ENCODE assay signal across 1 cellular context in the genomic region with DNA sequence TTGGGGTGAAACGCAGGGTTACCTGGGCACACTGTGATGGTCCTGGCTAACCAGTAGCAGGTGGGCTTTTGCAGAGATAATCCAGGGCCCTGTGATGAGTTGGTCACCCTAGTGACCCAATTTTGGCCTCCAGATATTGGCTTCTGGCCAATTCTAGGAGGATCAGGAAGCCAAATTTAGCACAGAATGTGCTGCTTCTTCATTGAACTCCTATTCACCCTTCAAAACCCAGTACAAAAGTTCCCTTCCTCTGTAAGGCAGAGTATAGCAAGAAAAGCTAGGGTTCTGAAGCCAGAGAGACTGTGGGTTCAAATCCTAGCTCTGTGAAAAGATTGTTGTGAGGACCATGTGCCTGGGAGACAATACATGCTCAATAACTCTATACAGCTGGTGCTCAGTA.
TF ChIP-seq lines count a peak whose summit lies in the region.

No MANE protein-coding gene starts in this region.

TF ChIP-seq in HepG2, 621 proteins besides CTCF, POLR2A, EP300 and RAD21 (continued from another document):
- no peak for TF ChIP-seq ZBTB44 (CRISPR knock-in tag; IDR thresholded peaks at IDR 0.05)
- TF ChIP-seq CHD4 (IDR thresholded peaks at IDR 0.05; ENCODE audit: borderline replicate concordance, low read length) = no peak
- TF ChIP-seq ZNF615 (CRISPR knock-in tag; IDR thresholded peaks at IDR 0.05; ENCODE audit: borderline replicate concordance) = no peak
- no peak for TF ChIP-seq GZF1 (CRISPR knock-in tag; IDR thresholded peaks at IDR 0.05)
- no peak for TF ChIP-seq HHEX (CRISPR knock-in tag; IDR thresholded peaks at IDR 0.05)
- TF ChIP-seq SIX1 (CRISPR knock-in tag; IDR thresholded peaks at IDR 0.05; ENCODE audit: borderline replicate concordance) = no peak
- no peak for TF ChIP-seq TOPORS (CRISPR knock-in tag; IDR thresholded peaks at IDR 0.05)
- TF ChIP-seq TSC22D2 (CRISPR knock-in tag; IDR thresholded peaks at IDR 0.05; ENCODE audit: borderline replicate concordance) = no peak
- no peak for TF ChIP-seq ATRX (CRISPR knock-in tag; IDR thresholded peaks at IDR 0.05; ENCODE audit: borderline replicate concordance)
- TF ChIP-seq ATF1 (CRISPR knock-in tag; IDR thresholded peaks at IDR 0.05) = no peak
- TF ChIP-seq ASH2L (IDR thresholded peaks at IDR 0.05; ENCODE audit: insufficient read length, low read depth, low read length) = no peak
- no peak for TF ChIP-seq HNF4G (IDR thresholded peaks at IDR 0.05; ENCODE audit: borderline replicate concordance, low read depth, low read length)
- no peak for TF ChIP-seq HNF4G (CRISPR knock-in tag; IDR thresholded peaks at IDR 0.05; ENCODE audit: borderline replicate concordance, low read depth)
- TF ChIP-seq, protein P1, sequence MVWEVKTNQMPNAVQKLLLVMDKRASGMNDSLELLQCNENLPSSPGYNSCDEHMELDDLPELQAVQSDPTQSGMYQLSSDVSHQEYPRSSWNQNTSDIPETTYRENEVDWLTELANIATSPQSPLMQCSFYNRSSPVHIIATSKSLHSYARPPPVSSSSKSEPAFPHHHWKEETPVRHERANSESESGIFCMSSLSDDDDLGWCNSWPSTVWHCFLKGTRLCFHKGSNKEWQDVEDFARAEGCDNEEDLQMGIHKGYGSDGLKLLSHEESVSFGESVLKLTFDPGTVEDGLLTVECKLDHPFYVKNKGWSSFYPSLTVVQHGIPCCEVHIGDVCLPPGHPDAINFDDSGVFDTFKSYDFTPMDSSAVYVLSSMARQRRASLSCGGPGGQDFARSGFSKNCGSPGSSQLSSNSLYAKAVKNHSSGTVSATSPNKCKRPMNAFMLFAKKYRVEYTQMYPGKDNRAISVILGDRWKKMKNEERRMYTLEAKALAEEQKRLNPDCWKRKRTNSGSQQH (CRISPR knock-in tag; IDR thresholded peaks at IDR 0.05; ENCODE audit: low read depth) = no peak
- TF ChIP-seq BHLHE40 (IDR thresholded peaks at IDR 0.05; ENCODE audit: low read length) = no peak
